ENCODE assay signal across 24 cellular contexts in genomic region chr3:153641321-153641720, GRCh38.
DNase-seq lines count a peak whose midpoint lies in the region; ATAC-seq and TF ChIP-seq lines count a peak whose summit lies in the region.
"Had no signal": no experiment of that assay in that cellular context is flagged by ENCODE, and none has a peak within 500 bp of the region (broad histone marks: within the 10 kb centered on the region; RNA-seq: fewer than 3 reads in every experiment).

No MANE protein-coding gene starts in this region.

- H3K27ac Mint-ChIP-seq in activated CD4-positive, alpha-beta T cell treated with anti-CD3 and anti-CD28 coated beads, Interleukin-2, amount 10 ng/mL, durations not matched to agents 24 days and 14 days, result peak overlapping the region; percentile 10
- peak overlapping the region; percentile 96 for H3K27ac Mint-ChIP-seq in WTC11
- H3K27ac Mint-ChIP-seq: HFFc6 had no signal

- intact Hi-C loops in activated CD4-positive, alpha-beta T cell treated with anti-CD3 and anti-CD28 coated beads, Interleukin-2, amount 10 ng/mL, durations not matched to agents 24 days and 14 days (cut with micrococcal nuclease), result loop anchor here (5.0 kb wide), 1 partner anchor 479 kb away; the partner anchor contains the start of gene RAP2B

- H3K4me3 Mint-ChIP-seq in activated CD4-positive, alpha-beta T cell treated with anti-CD3 and anti-CD28 coated beads, Interleukin-2, amount 10 ng/mL, durations not matched to agents 24 days and 14 days, result peak overlapping the region; percentile 24
- peak overlapping the region; percentile 46 for H3K4me3 Mint-ChIP-seq in WTC11
- H3K4me3 Mint-ChIP-seq: CD8-positive, alpha-beta memory T cell; HFFc6 had no signal

- DNase-seq in activated CD4-positive, alpha-beta T cell treated with anti-CD3 and anti-CD28 coated beads, Interleukin-2, amount 10 ng/mL, durations not matched to agents 24 days and 14 days, result no peak
- no peak for DNase-seq in activated CD4-positive, alpha-beta T cell treated with anti-CD3 and anti-CD28 coated beads, Interleukin-2, amount 50 U/mL, for 1 hour
- DNase-seq in WTC11 (ENCODE audit: low spot score) (peak; percentile 19), NCI-H510A (lab: John Stamatoyannopoulos, UW) (no peak), right atrium auricular region (ENCODE audit: low spot score) (no peak), retina (no peak)
- DNase-seq in activated CD8-positive, alpha-beta memory T cell treated with anti-CD3 and anti-CD28 coated beads for 24 hours, result no peak
- DNase-seq: ACHN; CD8-positive, alpha-beta memory T cell; EL; H7; HFFc6; KG1; NCI-H1092; NCI-H1436; NCI-H1930; NCI-H748 treated with DMSO at 0.1 percent for 48 hours; NK-92 treated with Interleukin-12 subunit alpha and Interleukin-12 subunit beta, amount 100 ng/mL, for 24 hours; SIG-M5; SK-N-SH had no signal

- H3K4me1 ChIP-seq in iPS-18a (ENCODE audit: control insufficient read depth, low read depth, low read length), result peaks cover 42% of the 10 kb centered on the region
- H3K4me1 ChIP-seq in right atrium auricular region, result no peaks in the 10 kb centered on the region
- H3K4me1 ChIP-seq: BLaER1 treated with 17β-estradiol and CSF1 and Interleukin-3, amounts not matched to agents 10 nM and 100 nM had no signal

- peak overlapping the region; percentile 21 for H3K4me3 ChIP-seq in iPS-18a (ENCODE audit: low read length)
- no peak overlapping the region for H3K4me3 ChIP-seq in right atrium auricular region
- H3K4me3 ChIP-seq: BLaER1 treated with 17β-estradiol and CSF1 and Interleukin-3, amounts not matched to agents 10 nM and 100 nM had no signal

- peak overlapping the region; percentile 39 for H3K27ac ChIP-seq in iPS-18a (ENCODE audit: low read length)
- no peak overlapping the region for H3K27ac ChIP-seq in right atrium auricular region
- H3K27ac ChIP-seq: 22Rv1; BLaER1 treated with 17β-estradiol and CSF1 and Interleukin-3, amounts not matched to agents 10 nM and 100 nM had no signal

- H3K27me3 Mint-ChIP-seq in activated CD4-positive, alpha-beta T cell treated with anti-CD3 and anti-CD28 coated beads, Interleukin-2, amount 10 ng/mL, durations not matched to agents 24 days and 14 days, result no peaks in the 10 kb centered on the region
- no peaks in the 10 kb centered on the region for H3K27me3 Mint-ChIP-seq in WTC11 (ENCODE audit: low read depth)
- H3K27me3 Mint-ChIP-seq: CD8-positive, alpha-beta memory T cell had no signal

- TF ChIP-seq CTCF in WTC11 (IDR thresholded peaks at IDR 0.05) (no peak), right atrium auricular region (IDR thresholded peaks at IDR 0.05) (no peak)

- H3K9ac ChIP-seq in iPS-18a (ENCODE audit: low read length), result no peak overlapping the region
- H3K9ac ChIP-seq: BLaER1 treated with 17β-estradiol and CSF1 and Interleukin-3, amounts not matched to agents 10 nM and 100 nM; SK-N-SH had no signal

- POLR2A ChIA-PET in WTC11 (lab: Charles Lee), result interaction anchor here (0.6 kb wide), 1 partner anchor 241 kb away, joined by 5 read pairs; no protein-coding TSS in a partner anchor

- peaks cover 41% of the 10 kb centered on the region for H3K4me1 Mint-ChIP-seq in activated CD4-positive, alpha-beta T cell treated with anti-CD3 and anti-CD28 coated beads, Interleukin-2, amount 10 ng/mL, durations not matched to agents 24 days and 14 days
- peaks cover 50% of the 10 kb centered on the region for H3K4me1 Mint-ChIP-seq in WTC11

- H3K27me3 ChIP-seq in iPS-18a (ENCODE audit: control insufficient read depth, insufficient read depth, low read length), result no peaks in the 10 kb centered on the region
- H3K27me3 ChIP-seq in right atrium auricular region, result no peaks in the 10 kb centered on the region
- H3K27me3 ChIP-seq: BLaER1 treated with 17β-estradiol and CSF1 and Interleukin-3, amounts not matched to agents 10 nM and 100 nM had no signal

- ATAC-seq in WTC11, result peak; percentile 82
- ATAC-seq: Panc1 had no signal

- CTCF ChIA-PET in WTC11 (lab: Charles Lee), result interaction anchor here (0.6 kb wide), 1 partner anchor 387 kb away, joined by 3 read pairs; no protein-coding TSS in a partner anchor

- H3K36me3 ChIP-seq in iPS-18a (ENCODE audit: control insufficient read depth, low read depth, low read length) (no peaks in the 10 kb centered on the region), right atrium auricular region (no peaks in the 10 kb centered on the region)
- H3K36me3 ChIP-seq: BLaER1 treated with 17β-estradiol and CSF1 and Interleukin-3, amounts not matched to agents 10 nM and 100 nM had no signal

- H3K9me3 ChIP-seq in iPS-18a (ENCODE audit: control insufficient read depth, low read depth, low read length), result no peaks in the 10 kb centered on the region
- H3K9me3 ChIP-seq in right atrium auricular region, result no peaks in the 10 kb centered on the region
- H3K9me3 ChIP-seq: SK-N-SH had no signal

- H3K36me3 Mint-ChIP-seq in activated CD4-positive, alpha-beta T cell treated with anti-CD3 and anti-CD28 coated beads, Interleukin-2, amount 10 ng/mL, durations not matched to agents 24 days and 14 days (ENCODE audit: low read depth), result peaks cover 14% of the 10 kb centered on the region
- peaks cover 8% of the 10 kb centered on the region for H3K36me3 Mint-ChIP-seq in WTC11

- H3K9me3 Mint-ChIP-seq in activated CD4-positive, alpha-beta T cell treated with anti-CD3 and anti-CD28 coated beads, Interleukin-2, amount 10 ng/mL, durations not matched to agents 24 days and 14 days, result peaks cover 18% of the 10 kb centered on the region
- H3K9me3 Mint-ChIP-seq in WTC11, result peaks cover 17% of the 10 kb centered on the region

TF ChIP-seq in WTC11, 78 proteins besides CTCF, POLR2A, EP300 and RAD21:
- TF ChIP-seq ZNF423 (CRISPR knock-in tag; IDR thresholded peaks at IDR 0.05), result 0 out of 2 replicates have a peak, but pooled peaks have one; percentile 7
- no peak for TF ChIP-seq CREM (CRISPR knock-in tag; IDR thresholded peaks at IDR 0.05)
- no peak for TF ChIP-seq SMAD3 (CRISPR knock-in tag; IDR thresholded peaks at IDR 0.05; ENCODE audit: borderline replicate concordance)
- no peak for TF ChIP-seq CBFB (CRISPR knock-in tag; IDR thresholded peaks at IDR 0.05; ENCODE audit: low read depth)
- TF ChIP-seq CREB1 (CRISPR knock-in tag; IDR thresholded peaks at IDR 0.05), result no peak
- TF ChIP-seq HMGA2 (CRISPR knock-in tag; IDR thresholded peaks at IDR 0.05), result no peak
- TF ChIP-seq, protein P1, sequence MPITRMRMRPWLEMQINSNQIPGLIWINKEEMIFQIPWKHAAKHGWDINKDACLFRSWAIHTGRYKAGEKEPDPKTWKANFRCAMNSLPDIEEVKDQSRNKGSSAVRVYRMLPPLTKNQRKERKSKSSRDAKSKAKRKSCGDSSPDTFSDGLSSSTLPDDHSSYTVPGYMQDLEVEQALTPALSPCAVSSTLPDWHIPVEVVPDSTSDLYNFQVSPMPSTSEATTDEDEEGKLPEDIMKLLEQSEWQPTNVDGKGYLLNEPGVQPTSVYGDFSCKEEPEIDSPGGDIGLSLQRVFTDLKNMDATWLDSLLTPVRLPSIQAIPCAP (CRISPR knock-in tag; IDR thresholded peaks at IDR 0.05), result no peak
- TF ChIP-seq NFATC4 (CRISPR knock-in tag; IDR thresholded peaks at IDR 0.05), result no peak
- TF ChIP-seq STAT6 (CRISPR knock-in tag; conservative IDR thresholded peaks at IDR 0.05; ENCODE audit: low read depth), result no peak
- no peak for TF ChIP-seq RORB (CRISPR knock-in tag; IDR thresholded peaks at IDR 0.05)
- no peak for TF ChIP-seq IRF2 (CRISPR knock-in tag; IDR thresholded peaks at IDR 0.05; ENCODE audit: borderline replicate concordance, low read depth)
- TF ChIP-seq TEAD1 (CRISPR knock-in tag; IDR thresholded peaks at IDR 0.05), result no peak
- 0 out of 2 replicates have a peak, but pooled peaks have one; percentile 16 for TF ChIP-seq ZSCAN18 (CRISPR knock-in tag; IDR thresholded peaks at IDR 0.05)
